9 cellular contexts compared by ENCODE assay signal in genomic region chr2:69779258-69779989, GRCh38. TPM values are rescaled to one million over a fixed set of nuclear protein-coding genes. Genes with fewer than 3 reads are reported as not detected.
DNase-seq lines count a peak whose midpoint lies in the region; ATAC-seq and TF ChIP-seq lines count a peak whose summit lies in the region.
"Had no signal": no experiment of that assay in that cellular context is flagged by ENCODE, and none has a peak within 500 bp of the region (broad histone marks: within the 10 kb centered on the region; RNA-seq: fewer than 3 reads in every experiment).

No MANE protein-coding gene starts in this region.

- no peaks in the 10 kb centered on the region for H3K27me3 ChIP-seq in endodermal cell (ENCODE audit: control insufficient read depth, insufficient read depth, low read length, poor library complexity, severe bottlenecking)

- WGBS in endodermal cell (ENCODE audit: insufficient coverage in 1 of 2, insufficient read length in 1 of 2), 2 experiments, result 92 to 97% methylated on average over 4 to 5 of the region's 5 CpGs

- ATAC-seq in GM21528 (IDR thresholded peaks at IDR 0.05; ENCODE audit: low FRiP score, unreplicated experiment), result no peak

- no peaks in the 10 kb centered on the region for H3K36me3 ChIP-seq in endodermal cell (ENCODE audit: control insufficient read depth, insufficient read depth, low read length)

- H3K9me3 Mint-ChIP-seq in endodermal cell (peaks cover 20% of the 10 kb centered on the region), nephron progenitor cell (peaks cover 26% of the 10 kb centered on the region)

- H3K27me3 Mint-ChIP-seq in endodermal cell (ENCODE audit: insufficient read depth), result no peaks in the 10 kb centered on the region
- H3K27me3 Mint-ChIP-seq in nephron progenitor cell (ENCODE audit: low read depth, poor library complexity), result no peaks in the 10 kb centered on the region

- H3K4me1 Mint-ChIP-seq in endodermal cell, result peaks cover 29% of the 10 kb centered on the region
- peaks cover 44% of the 10 kb centered on the region for H3K4me1 Mint-ChIP-seq in nephron progenitor cell

- no peak overlapping the region for H3K4me3 ChIP-seq in endodermal cell (ENCODE audit: low read length)

- H3K4me1 ChIP-seq in endodermal cell (ENCODE audit: control insufficient read depth, insufficient read depth, low read length), result peaks cover 13% of the 10 kb centered on the region

- TF ChIP-seq CTCF in endodermal cell (conservative IDR thresholded peaks at IDR 0.05) (no peak), nephron progenitor cell (IDR thresholded peaks at IDR 0.05) (no peak)

- no peak overlapping the region for H3K27ac ChIP-seq in endodermal cell (ENCODE audit: low read depth, low read length)

- H3K27ac Mint-ChIP-seq in endodermal cell (peak overlapping the region; percentile 41), nephron progenitor cell (peak overlapping the region; percentile 37)

- DNase-seq in ELR (ENCODE audit: low read depth), result peak; percentile 58
- peak; percentile 58 for DNase-seq in NCI-H82 (lab: John Stamatoyannopoulos, UW)
- no peak for DNase-seq in endodermal cell
- no peak for DNase-seq in nephron progenitor cell
- DNase-seq in cerebellar cortex (ENCODE audit: low spot score), result no peak
- DNase-seq in NCI-H2081 treated with DMSO at 0.1 percent for 48 hours (lab: John Stamatoyannopoulos, UW), result no peak
- no peak for DNase-seq in MV-4-11 (lab: John Stamatoyannopoulos, UW)
- DNase-seq: NCI-H345 had no signal

- no peak overlapping the region for H3K9ac ChIP-seq in endodermal cell (ENCODE audit: extremely low read depth, low read length, poor library complexity, severe bottlenecking)

- H3K36me3 Mint-ChIP-seq in endodermal cell (ENCODE audit: low read depth) (peaks cover 7% of the 10 kb centered on the region), nephron progenitor cell (ENCODE audit: low read depth) (peaks cover 26% of the 10 kb centered on the region)

- H3K9me3 ChIP-seq in endodermal cell (ENCODE audit: control insufficient read depth, low read length), result peaks cover 15% of the 10 kb centered on the region

- no peak overlapping the region for H3K4me3 Mint-ChIP-seq in endodermal cell
- no peak overlapping the region for H3K4me3 Mint-ChIP-seq in nephron progenitor cell

RNA-seq across cellular contexts. Expression of gene ANXA4, which starts 37.5 kb away (rescaled TPM):
- 10 to 100 TPM; 18.0 to 21.4 TPM for total RNA-seq in endodermal cell
- 11.0 TPM for polyA plus RNA-seq in endodermal cell (2013, experiment 1 of 2)
- polyA plus RNA-seq in endodermal cell (2013, experiment 2 of 2), result 11.1 TPM

RNA-seq across cellular contexts. Expression of gene GMCL1, which starts 50.0 kb away (rescaled TPM):
- 10 to 100 TPM; 19.7 to 25.5 TPM for total RNA-seq in endodermal cell
- polyA plus RNA-seq in endodermal cell (2013, experiment 1 of 2), result 24.0 TPM
- 22.6 TPM for polyA plus RNA-seq in endodermal cell (2013, experiment 2 of 2)

Comparison
In these comparisons a context has a peak if more than half of its experiments do, and no peak if none do; other contexts are left out.
1. DNase-seq: peak in ELR (single experiment) and NCI-H82 (single experiment); none in endodermal cell (single experiment), nephron progenitor cell (single experiment), cerebellar cortex (single experiment), NCI-H2081 treated with DMSO at 0.1 percent for 48 hours (single experiment) and MV-4-11 (single experiment).